Comparison of ENCODE assay signal across 1 cellular context in the genomic region with DNA sequence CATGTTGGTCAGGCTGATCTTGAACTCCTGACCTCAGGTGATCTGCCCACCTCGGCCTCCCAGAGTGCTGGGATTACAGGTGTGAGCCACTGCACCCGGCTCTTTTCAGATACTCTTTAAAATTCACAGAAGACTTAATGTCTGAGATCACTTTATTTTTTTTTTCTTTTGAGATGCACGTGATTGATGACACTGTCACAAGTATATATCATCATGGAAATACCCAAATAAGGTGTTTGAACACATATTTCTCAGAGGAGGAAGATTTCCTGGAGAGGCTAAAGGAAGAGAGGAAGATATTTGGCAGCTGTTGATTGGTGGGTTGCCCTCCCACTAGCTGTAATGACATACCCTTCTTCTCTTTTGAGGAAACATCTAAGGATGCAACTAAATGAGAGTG.
TF ChIP-seq lines count a peak whose summit lies in the region.

No MANE protein-coding gene starts in this region.

TF ChIP-seq in K562, 482 proteins besides CTCF, POLR2A, EP300 and RAD21 (continued from another document):
- TF ChIP-seq, protein P1, sequence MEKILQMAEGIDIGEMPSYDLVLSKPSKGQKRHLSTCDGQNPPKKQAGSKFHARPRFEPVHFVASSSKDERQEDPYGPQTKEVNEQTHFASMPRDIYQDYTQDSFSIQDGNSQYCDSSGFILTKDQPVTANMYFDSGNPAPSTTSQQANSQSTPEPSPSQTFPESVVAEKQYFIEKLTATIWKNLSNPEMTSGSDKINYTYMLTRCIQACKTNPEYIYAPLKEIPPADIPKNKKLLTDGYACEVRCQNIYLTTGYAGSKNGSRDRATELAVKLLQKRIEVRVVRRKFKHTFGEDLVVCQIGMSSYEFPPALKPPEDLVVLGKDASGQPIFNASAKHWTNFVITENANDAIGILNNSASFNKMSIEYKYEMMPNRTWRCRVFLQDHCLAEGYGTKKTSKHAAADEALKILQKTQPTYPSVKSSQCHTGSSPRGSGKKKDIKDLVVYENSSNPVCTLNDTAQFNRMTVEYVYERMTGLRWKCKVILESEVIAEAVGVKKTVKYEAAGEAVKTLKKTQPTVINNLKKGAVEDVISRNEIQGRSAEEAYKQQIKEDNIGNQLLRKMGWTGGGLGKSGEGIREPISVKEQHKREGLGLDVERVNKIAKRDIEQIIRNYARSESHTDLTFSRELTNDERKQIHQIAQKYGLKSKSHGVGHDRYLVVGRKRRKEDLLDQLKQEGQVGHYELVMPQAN (IDR thresholded peaks at IDR 0.05; ENCODE audit: borderline replicate concordance), result no peak
- peak; percentile 77 for TF ChIP-seq MEIS2 (IDR thresholded peaks at IDR 0.05; ENCODE audit: partially characterized antibody)
- TF ChIP-seq, protein P2, sequence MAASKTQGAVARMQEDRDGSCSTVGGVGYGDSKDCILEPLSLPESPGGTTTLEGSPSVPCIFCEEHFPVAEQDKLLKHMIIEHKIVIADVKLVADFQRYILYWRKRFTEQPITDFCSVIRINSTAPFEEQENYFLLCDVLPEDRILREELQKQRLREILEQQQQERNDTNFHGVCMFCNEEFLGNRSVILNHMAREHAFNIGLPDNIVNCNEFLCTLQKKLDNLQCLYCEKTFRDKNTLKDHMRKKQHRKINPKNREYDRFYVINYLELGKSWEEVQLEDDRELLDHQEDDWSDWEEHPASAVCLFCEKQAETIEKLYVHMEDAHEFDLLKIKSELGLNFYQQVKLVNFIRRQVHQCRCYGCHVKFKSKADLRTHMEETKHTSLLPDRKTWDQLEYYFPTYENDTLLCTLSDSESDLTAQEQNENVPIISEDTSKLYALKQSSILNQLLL (CRISPR knock-in tag; IDR thresholded peaks at IDR 0.05; ENCODE audit: borderline replicate concordance), result no peak
- no peak for TF ChIP-seq HNRNPLL (IDR thresholded peaks at IDR 0.05; ENCODE audit: low read depth, low read length, poor library complexity, severe bottlenecking)
- TF ChIP-seq LEF1 (IDR thresholded peaks at IDR 0.05), result no peak
- no peak for TF ChIP-seq TAF1 (IDR thresholded peaks at IDR 0.05; ENCODE audit: control insufficient read depth, extremely low read depth, insufficient read depth, low read length, severe bottlenecking)
- TF ChIP-seq SRF (CRISPR knock-in tag; IDR thresholded peaks at IDR 0.05), result 0 out of 4 replicates have a peak, but pooled peaks of 1 of the 2 experiments have one; percentile 18
